In genomic region chr2:196849895-196850294, GRCh38 we compare ENCODE assay signal across 9 cellular contexts. TPM values are rescaled to one million over a fixed set of nuclear protein-coding genes. Genes with fewer than 3 reads are reported as not detected.
A peak's percentile ranks its signal among the peaks of the same experiment; 100 is the strongest.
DNase-seq lines count a peak whose midpoint lies in the region; ATAC-seq and TF ChIP-seq lines count a peak whose summit lies in the region.
"Had no signal": no experiment of that assay in that cellular context is flagged by ENCODE, and none has a peak within 500 bp of the region (broad histone marks: within the 10 kb centered on the region; RNA-seq: fewer than 3 reads in every experiment).

No MANE protein-coding gene starts in this region.

- no peaks in the 10 kb centered on the region for H3K4me1 Mint-ChIP-seq in CD4-positive, alpha-beta T cell (ENCODE audit: low read depth)

- H3K27ac Mint-ChIP-seq in CD4-positive, alpha-beta T cell = no peak overlapping the region

- no peaks in the 10 kb centered on the region for H3K36me3 ChIP-seq in osteoblast (ENCODE audit: insufficient read depth, low read length)

- H3K4me3 ChIP-seq in dorsolateral prefrontal cortex (no peak overlapping the region), osteoblast (ENCODE audit: insufficient read depth, low read length) (no peak overlapping the region)

- H4K20me1 ChIP-seq in osteoblast (ENCODE audit: insufficient read depth, low read length) = no peaks in the 10 kb centered on the region

- POLR2A ChIA-PET in GM10248 (lab: Yijun Ruan, JAX) = no interaction called here
- POLR2A ChIA-PET in CD4-positive, alpha-beta T cell (lab: Charles Lee) = no interaction called here

- no peak overlapping the region for H2AFZ ChIP-seq in osteoblast (ENCODE audit: low read length)

- peaks cover 23% of the 10 kb centered on the region for H3K36me3 Mint-ChIP-seq in CD4-positive, alpha-beta T cell (ENCODE audit: low read depth)

- H3K27ac ChIP-seq in dorsolateral prefrontal cortex (peak overlapping the region in 1 of 59 donors; percentile 39), osteoblast (ENCODE audit: low read depth, low read length) (no peak overlapping the region)
- H3K27ac ChIP-seq in CD4-positive, alpha-beta T cell (ENCODE audit: low read depth, low read length) = no peak overlapping the region

- no peaks in the 10 kb centered on the region for H3K9me3 Mint-ChIP-seq in CD4-positive, alpha-beta T cell

- H3K4me1 ChIP-seq in osteoblast (ENCODE audit: insufficient read depth, low read length) = no peaks in the 10 kb centered on the region

- CTCF ChIA-PET in GM10248 (lab: Yijun Ruan, JAX) = interaction anchor here (1.2 to 1.4 kb wide), 2 partner anchors 26 to 46 kb away, joined by 3 read pairs; no protein-coding TSS in a partner anchor
- CTCF ChIA-PET in CD4-positive, alpha-beta T cell (lab: Charles Lee) = no interaction called here

- intact Hi-C loops in dorsolateral prefrontal cortex (cut with DNase I) (loop anchor here in 1 of 2 donors (5.0 kb wide), 2 partner anchors 157 to 527 kb away; no protein-coding TSS in a partner anchor), posterior vena cava (cut with DNase I) (no loop called here)
- intact Hi-C loops in CD4-positive, alpha-beta T cell (cut with DNase I, micrococcal nuclease) = no loop called here

- H3K79me2 ChIP-seq in osteoblast (ENCODE audit: insufficient read depth, low read length) = no peaks in the 10 kb centered on the region

- no peak overlapping the region for H3K4me2 ChIP-seq in osteoblast (ENCODE audit: insufficient read depth, low read length)

- DNase-seq in GM10248 (ENCODE audit: extremely low spot score) (no peak), NCI-H1694 treated with DMSO at 0.1 percent for 48 hours (lab: John Stamatoyannopoulos, UW) (peak; percentile 38), dorsolateral prefrontal cortex (peak in 2 of 10 donors; percentile 10 to 32), osteoblast (ENCODE audit: insufficient read length, low spot score, missing footprints) (peak; percentile 35), posterior vena cava (ENCODE audit: low spot score) (no peak)
- DNase-seq in CD4-positive, alpha-beta T cell = no peak
- DNase-seq: activated CD4-positive, alpha-beta T cell treated with anti-CD3 and anti-CD28 coated beads, Interleukin-2, amount 50 U/mL, for 4 hours had no signal

- H3K27me3 Mint-ChIP-seq in CD4-positive, alpha-beta T cell = no peaks in the 10 kb centered on the region

- no peaks in the 10 kb centered on the region for H3K9me3 ChIP-seq in osteoblast (ENCODE audit: low read depth, low read length)
- H3K9me3 ChIP-seq in CD4-positive, alpha-beta T cell (ENCODE audit: control insufficient read depth, low read length) = no peaks in the 10 kb centered on the region

- TF ChIP-seq CTCF in GM10248 (IDR thresholded peaks at IDR 0.05; ENCODE audit: control extremely low read depth, extremely low read depth, low read depth, missing control alignments) (peak; percentile 36), dorsolateral prefrontal cortex (IDR thresholded peaks at IDR 0.05 in 54 of 56, conservative IDR thresholded peaks at IDR 0.05 in 2 of 56; ENCODE audit: low read depth in 1 of 56, partially characterized antibody in 56 of 56) (peak in 51 of 56 donors; percentile 18 to 74 (median 48)), osteoblast (IDR thresholded peaks at IDR 0.05; ENCODE audit: extremely low read depth, low read depth, low read length) (peak; percentile 67)
- TF ChIP-seq CTCF in CD4-positive, alpha-beta T cell (IDR thresholded peaks at IDR 0.05) = no peak

- ATAC-seq in GM21381 (IDR thresholded peaks at IDR 0.05; ENCODE audit: unreplicated experiment) (no peak), GM21786 (IDR thresholded peaks at IDR 0.05; ENCODE audit: unreplicated experiment) (no peak)
- no peak for ATAC-seq in CD4-positive, alpha-beta T cell (ENCODE audit: poor library complexity)

- H3K27me3 ChIP-seq in dorsolateral prefrontal cortex (no peaks in the 10 kb centered on the region), osteoblast (ENCODE audit: insufficient read depth, low read length) (no peaks in the 10 kb centered on the region)
- H3K27me3 ChIP-seq in CD4-positive, alpha-beta T cell (ENCODE audit: control insufficient read depth, insufficient read depth, low read length) = no peaks in the 10 kb centered on the region

- H3K4me3 Mint-ChIP-seq in CD4-positive, alpha-beta T cell = no peak overlapping the region

RNA-seq across cellular contexts. Expression of gene C2orf66, which starts 40.7 kb away (rescaled TPM):
- total RNA-seq in dorsolateral prefrontal cortex = 1 to 10 TPM in 4 of 120 experiments, under 1 TPM in 65, not detected in 51; 0.24 to 2.8 (median 0.42) TPM
- total RNA-seq in osteoblast = under 0.01 and 0.36 TPM in 2 replicates
- total RNA-seq in posterior vena cava = not detected
- not detected for total RNA-seq in CD4-positive, alpha-beta T cell

RNA-seq across cellular contexts. Expression of gene GTF3C3, which starts 50.4 kb away (rescaled TPM):
- total RNA-seq in dorsolateral prefrontal cortex = 10 to 100 TPM; 24.0 to 62.8 (median 39.8) TPM
- 43.0 and 46.3 TPM in 2 replicates for total RNA-seq in osteoblast
- 10 to 100 TPM; 22.8 to 23.6 TPM for total RNA-seq in posterior vena cava
- 10 to 100 TPM; 25.7 to 30.0 TPM for total RNA-seq in CD4-positive, alpha-beta T cell

Comparison
In these comparisons a context has a peak if more than half of its experiments do, and no peak if none do; other contexts are left out.
1. DNase-seq: peak in NCI-H1694 treated with DMSO at 0.1 percent for 48 hours (single experiment) and osteoblast (single experiment); none in GM10248 (single experiment), posterior vena cava (single experiment) and CD4-positive, alpha-beta T cell (0 of 10).